Comparison of ENCODE assay signal across 8 cellular contexts in the genomic region with DNA sequence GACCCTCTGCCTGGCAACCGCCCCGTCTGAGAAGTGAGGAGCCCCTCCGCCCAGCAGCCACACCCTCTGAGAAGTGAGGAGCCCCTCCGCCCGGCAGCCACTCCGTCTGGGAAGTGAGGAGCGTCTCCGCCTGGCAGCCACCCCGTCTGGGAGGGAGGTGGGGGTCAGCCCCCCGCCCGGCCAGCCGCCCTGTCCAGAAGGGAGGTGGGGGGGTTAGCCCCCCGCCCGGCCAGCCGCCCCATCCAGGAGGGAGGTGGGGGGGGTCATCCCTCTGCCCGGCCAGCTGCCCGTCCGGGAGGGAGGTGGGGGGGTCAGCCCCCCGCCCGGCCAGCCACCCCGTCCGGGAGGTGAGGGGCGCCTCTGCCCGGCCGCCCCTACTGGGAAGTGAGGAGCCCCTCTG. TPM values are rescaled to one million over a fixed set of nuclear protein-coding genes. Genes with fewer than 3 reads are reported as not detected.
A peak's percentile ranks its signal among the peaks of the same experiment; 100 is the strongest.
DNase-seq lines count a peak whose midpoint lies in the region; TF ChIP-seq lines count a peak whose summit lies in the region.
"Not testable (repeated sequence)": the region's sequence is repeated elsewhere in the genome, so short reads cannot be mapped to it uniquely, and the experiment has no call there.
"Had no signal": no experiment of that assay in that cellular context is flagged by ENCODE, and none has a peak within 500 bp of the region (broad histone marks: within the 10 kb centered on the region; RNA-seq: fewer than 3 reads in every experiment).

No MANE protein-coding gene starts in this region.

- TF ChIP-seq EP300 in sigmoid colon (IDR thresholded peaks at IDR 0.05) = not testable (repeated sequence)

- not testable (repeated sequence) for H3K4me1 ChIP-seq in sigmoid colon

- not testable (repeated sequence) for H3K27ac ChIP-seq in sigmoid colon

- H3K9me3 ChIP-seq in sigmoid colon = not testable (repeated sequence)

- not testable (repeated sequence) for TF ChIP-seq POLR2A in sigmoid colon (IDR thresholded peaks at IDR 0.05)

- H3K27ac Mint-ChIP-seq in activated CD4-positive, alpha-beta memory T cell treated with anti-CD3 and anti-CD28 coated beads for 36 hours; chondrocyte (ENCODE audit: unreplicated experiment): not testable (repeated sequence)

- POLR2A ChIA-PET in activated CD4-positive, alpha-beta memory T cell treated with anti-CD3 and anti-CD28 coated beads for 36 hours (lab: Charles Lee) = not testable (repeated sequence)

- not testable (repeated sequence) for H3K4me3 ChIP-seq in sigmoid colon

- peak; percentile 6 for DNase-seq in activated CD4-positive, alpha-beta memory T cell treated with anti-CD3 and anti-CD28 coated beads for 36 hours
- peak; percentile 26 for DNase-seq in activated CD8-positive, alpha-beta memory T cell treated with anti-CD3 and anti-CD28 coated beads, Interleukin-2, amount 50 U/mL, for 48 hours
- DNase-seq in chondrocyte (ENCODE audit: low spot score) = peak; percentile 37
- peak; percentile 69 for DNase-seq in mesenteric fat pad (ENCODE audit: low spot score)
- DNase-seq in sigmoid colon = peak; percentile 25
- DNase-seq in ureter (ENCODE audit: low spot score) = peak; percentile 39

- peaks cover 39% of the 10 kb centered on the region for H3K4me1 Mint-ChIP-seq in activated CD4-positive, alpha-beta memory T cell treated with anti-CD3 and anti-CD28 coated beads for 36 hours (ENCODE audit: low read depth)
- H3K4me1 Mint-ChIP-seq in chondrocyte (ENCODE audit: low read depth) = not testable (repeated sequence)

- H3K9me3 Mint-ChIP-seq in activated CD4-positive, alpha-beta memory T cell treated with anti-CD3 and anti-CD28 coated beads for 36 hours; chondrocyte (ENCODE audit: low read depth): not testable (repeated sequence)

- H3K27me3 ChIP-seq in sigmoid colon = not testable (repeated sequence)

- H3K36me3 Mint-ChIP-seq in activated CD4-positive, alpha-beta memory T cell treated with anti-CD3 and anti-CD28 coated beads for 36 hours; chondrocyte (ENCODE audit: low read depth): not testable (repeated sequence)

- H3K4me3 Mint-ChIP-seq in activated CD4-positive, alpha-beta memory T cell treated with anti-CD3 and anti-CD28 coated beads for 36 hours; chondrocyte (ENCODE audit: unreplicated experiment): not testable (repeated sequence)

- not testable (repeated sequence) for H3K27me3 Mint-ChIP-seq in activated CD4-positive, alpha-beta memory T cell treated with anti-CD3 and anti-CD28 coated beads for 36 hours; chondrocyte (ENCODE audit: low read depth)

- intact Hi-C loops in activated CD4-positive, alpha-beta memory T cell treated with anti-CD3 and anti-CD28 coated beads for 36 hours (cut with micrococcal nuclease); sigmoid colon (cut with DNase I): not testable (repeated sequence)

- CTCF ChIA-PET in activated CD4-positive, alpha-beta memory T cell treated with anti-CD3 and anti-CD28 coated beads for 36 hours (lab: Charles Lee) = not testable (repeated sequence)

- WGBS in sigmoid colon, 2 donors = 93 to 97% methylated on average over 14 to 19 of the region's 25 CpGs

- H3K36me3 ChIP-seq in sigmoid colon = not testable (repeated sequence)

- not testable (repeated sequence) for TF ChIP-seq CTCF in chondrocyte (IDR thresholded peaks at IDR 0.05); sigmoid colon (IDR thresholded peaks at IDR 0.05)

RNA-seq across cellular contexts. Expression of a gene that starts 3.6 kb away (rescaled TPM):
- total RNA-seq in activated CD4-positive, alpha-beta memory T cell treated with anti-CD3 and anti-CD28 coated beads for 36 hours = under 1 TPM in 1 of 2 experiments, not detected in 1; 0.12 TPM
- total RNA-seq in chondrocyte (0.07 TPM in 1 of 3 replicates, not detected in the others), mesenteric fat pad (0.35 TPM), sigmoid colon (under 1 TPM in 1 of 4 donors, not detected in 3; 0.33 TPM), ureter (not detected)
- polyA plus RNA-seq in sigmoid colon = under 1 TPM in 1 of 3 donors, not detected in 2; 0.06 TPM
- total RNA-seq: Calu3 had no signal
- polyA plus RNA-seq: BJ had no signal

Comparison
In these comparisons a context has a peak if more than half of its experiments do, and no peak if none do; other contexts are left out.
1. DNase-seq: peak in every context shown above with its lines; median percentile 69 in mesenteric fat pad; 39 in ureter; 37 in chondrocyte; 26 in activated CD8-positive, alpha-beta memory T cell treated with anti-CD3 and anti-CD28 coated beads, Interleukin-2, amount 50 U/mL, for 48 hours; 25 in sigmoid colon; 6 in activated CD4-positive, alpha-beta memory T cell treated with anti-CD3 and anti-CD28 coated beads for 36 hours.